Comparison of ENCODE assay signal across 2 cellular contexts in genomic region chr15:71386005-71386404, GRCh38.
A peak's percentile ranks its signal among the peaks of the same experiment; 100 is the strongest.
TF ChIP-seq lines count a peak whose summit lies in the region.

No MANE protein-coding gene starts in this region.

TF ChIP-seq in HEK293, 187 proteins besides CTCF, POLR2A, EP300 and RAD21 (continued from another document):
- TF ChIP-seq, protein P1, sequence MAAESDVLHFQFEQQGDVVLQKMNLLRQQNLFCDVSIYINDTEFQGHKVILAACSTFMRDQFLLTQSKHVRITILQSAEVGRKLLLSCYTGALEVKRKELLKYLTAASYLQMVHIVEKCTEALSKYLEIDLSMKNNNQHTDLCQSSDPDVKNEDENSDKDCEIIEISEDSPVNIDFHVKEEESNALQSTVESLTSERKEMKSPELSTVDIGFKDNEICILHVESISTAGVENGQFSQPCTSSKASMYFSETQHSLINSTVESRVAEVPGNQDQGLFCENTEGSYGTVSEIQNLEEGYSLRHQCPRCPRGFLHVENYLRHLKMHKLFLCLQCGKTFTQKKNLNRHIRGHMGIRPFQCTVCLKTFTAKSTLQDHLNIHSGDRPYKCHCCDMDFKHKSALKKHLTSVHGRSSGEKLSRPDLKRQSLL (tag by site-specific recombination; IDR thresholded peaks at IDR 0.05), result no peak
- TF ChIP-seq, protein P2, sequence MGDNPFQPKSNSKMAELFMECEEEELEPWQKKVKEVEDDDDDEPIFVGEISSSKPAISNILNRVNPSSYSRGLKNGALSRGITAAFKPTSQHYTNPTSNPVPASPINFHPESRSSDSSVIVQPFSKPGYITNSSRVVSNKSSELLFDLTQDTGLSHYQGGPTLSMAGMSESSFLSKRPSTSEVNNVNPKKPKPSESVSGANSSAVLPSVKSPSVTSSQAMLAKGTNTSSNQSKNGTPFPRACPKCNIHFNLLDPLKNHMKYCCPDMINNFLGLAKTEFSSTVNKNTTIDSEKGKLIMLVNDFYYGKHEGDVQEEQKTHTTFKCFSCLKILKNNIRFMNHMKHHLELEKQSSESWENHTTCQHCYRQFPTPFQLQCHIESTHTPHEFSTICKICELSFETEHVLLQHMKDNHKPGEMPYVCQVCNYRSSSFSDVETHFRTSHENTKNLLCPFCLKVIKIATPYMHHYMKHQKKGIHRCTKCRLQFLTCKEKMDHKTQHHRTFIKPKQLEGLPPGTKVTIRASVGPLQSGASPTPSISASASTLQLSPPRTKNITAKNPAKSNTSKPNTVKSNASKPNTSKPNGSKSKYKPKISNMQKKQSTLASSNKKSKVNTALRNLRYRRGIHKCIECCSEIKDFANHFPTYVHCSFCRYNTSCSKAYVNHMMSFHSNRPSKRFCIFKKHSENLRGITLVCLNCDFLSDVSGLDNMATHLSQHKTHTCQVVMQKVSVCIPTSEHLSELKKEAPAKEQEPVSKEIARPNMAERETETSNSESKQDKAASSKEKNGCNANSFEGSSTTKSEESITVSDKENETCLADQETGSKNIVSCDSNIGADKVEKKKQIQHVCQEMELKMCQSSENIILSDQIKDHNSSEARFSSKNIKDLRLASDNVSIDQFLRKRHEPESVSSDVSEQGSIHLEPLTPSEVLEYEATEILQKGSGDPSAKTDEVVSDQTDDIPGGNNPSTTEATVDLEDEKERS (tag by site-specific recombination; IDR thresholded peaks at IDR 0.05), result no peak
- TF ChIP-seq ZNF555 (tag by site-specific recombination; conservative IDR thresholded peaks at IDR 0.05) (no peak), IKZF3 (tag by site-specific recombination; IDR thresholded peaks at IDR 0.05) (no peak), ZFHX2 (tag by site-specific recombination; conservative IDR thresholded peaks at IDR 0.05) (no peak), ZNF140 (tag by site-specific recombination; IDR thresholded peaks at IDR 0.05) (no peak), ZNF843 (tag by site-specific recombination; IDR thresholded peaks at IDR 0.05) (no peak), OSR2 (tag by site-specific recombination; IDR thresholded peaks at IDR 0.05) (peak; percentile 18; the same call in 1 of the 2 replicates), ZNF585B (tag by site-specific recombination; IDR thresholded peaks at IDR 0.05) (no peak), ZNF549 (tag by site-specific recombination; IDR thresholded peaks at IDR 0.05) (peak; percentile 94), ZNF548 (tag by site-specific recombination; IDR thresholded peaks at IDR 0.05) (no peak), ZSCAN18 (tag by site-specific recombination; IDR thresholded peaks at IDR 0.05) (no peak)

TF ChIP-seq in IMR-90, 13 proteins besides CTCF, POLR2A, EP300 and RAD21:
- TF ChIP-seq USF2 (IDR thresholded peaks at IDR 0.05; ENCODE audit: low read depth, low read length) (no peak), RCOR1 (IDR thresholded peaks at IDR 0.05; ENCODE audit: insufficient replicate concordance, low read length) (no peak), NFE2L2 (IDR thresholded peaks at IDR 0.05; ENCODE audit: low read depth, low read length) (no peak), CEBPB (IDR thresholded peaks at IDR 0.05; ENCODE audit: low read depth, low read length) (no peak), MXI1 (IDR thresholded peaks at IDR 0.05; ENCODE audit: borderline replicate concordance, low read depth, low read length) (no peak), MAZ (IDR thresholded peaks at IDR 0.05; ENCODE audit: borderline replicate concordance, low read depth, low read length) (no peak), MAFK (IDR thresholded peaks at IDR 0.05; ENCODE audit: low read depth, low read length) (no peak), FOS (IDR thresholded peaks at IDR 0.05; ENCODE audit: low read depth, low read length) (no peak)
